8 cellular contexts compared by ENCODE assay signal in the genomic region with DNA sequence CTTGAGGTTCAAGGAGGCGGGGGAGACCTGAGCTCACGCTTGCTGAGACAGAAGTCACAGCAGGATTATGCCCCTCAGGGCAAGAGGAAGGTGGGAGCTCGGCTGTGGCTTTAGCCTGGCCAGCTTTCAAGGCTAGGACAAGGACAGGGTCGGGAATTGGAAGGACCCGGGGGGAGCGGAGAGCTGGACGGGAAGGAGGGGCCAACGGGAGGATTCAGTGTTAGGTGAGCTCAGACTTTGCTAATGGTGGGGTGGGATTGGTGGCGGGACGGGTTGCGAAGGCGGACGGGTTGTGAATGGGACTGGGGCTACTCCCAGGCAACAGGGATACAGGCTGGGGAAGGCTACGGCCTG. TPM values are rescaled to one million over a fixed set of nuclear protein-coding genes. Genes with fewer than 3 reads are reported as not detected.
DNase-seq lines count a peak whose midpoint lies in the region; ATAC-seq and TF ChIP-seq lines count a peak whose summit lies in the region.

No MANE protein-coding gene starts in this region.

- peaks cover 4 to 33% (median 23%) of the 10 kb centered on the region in 4 donors for H3K4me1 ChIP-seq in stomach

- no peak for TF ChIP-seq POLR2A in stomach (IDR thresholded peaks at IDR 0.05)

- H3K9me3 ChIP-seq in stomach: no peaks in the 10 kb centered on the region

- peak overlapping the region; percentile 90 for H3K4me3 Mint-ChIP-seq in activated naive CD8-positive, alpha-beta T cell

- peak overlapping the region; percentile 96 for H3K27ac Mint-ChIP-seq in activated naive CD8-positive, alpha-beta T cell

- intact Hi-C loops in stomach (cut with DNase I; ENCODE audit: low total_unique reads): no loop called here

- no peak for TF ChIP-seq EP300 in stomach (IDR thresholded peaks at IDR 0.05)

- peak overlapping the region; percentile 57 to 75 (median 66) for H3K4me3 ChIP-seq in stomach

- H3K36me3 Mint-ChIP-seq in activated naive CD8-positive, alpha-beta T cell: peaks cover 2% of the 10 kb centered on the region

- DNase-seq in NCI-H2227 treated with DMSO at 0.1 percent for 48 hours (lab: John Stamatoyannopoulos, UW) (peak; percentile 85), NCI-H2227 (lab: John Stamatoyannopoulos, UW; ENCODE audit: unreplicated experiment) (no peak), iPS-NIHi11 (ENCODE audit: low spot score) (peak; percentile 41), stomach (no peak), AML-193 (lab: John Stamatoyannopoulos, UW) (no peak)

- ATAC-seq in HG03432 (IDR thresholded peaks at IDR 0.05; ENCODE audit: unreplicated experiment) (no peak), GM19328 (IDR thresholded peaks at IDR 0.05; ENCODE audit: unreplicated experiment) (no peak)

- peak overlapping the region; percentile 59 to 96 (median 94) for H3K27ac ChIP-seq in stomach

- TF ChIP-seq CTCF in stomach (IDR thresholded peaks at IDR 0.05): no peak

- peaks cover 21% of the 10 kb centered on the region for H3K4me1 Mint-ChIP-seq in activated naive CD8-positive, alpha-beta T cell (ENCODE audit: low read depth)

- WGBS in stomach, 5 donors: 4 to 10% (median 6%) methylated on average over 12 to 14 of the region's 14 CpGs

- no peaks in the 10 kb centered on the region for H3K27me3 Mint-ChIP-seq in activated naive CD8-positive, alpha-beta T cell

- peaks cover 0 to 5% (median 0%) of the 10 kb centered on the region in 4 donors for H3K36me3 ChIP-seq in stomach

- no peaks in the 10 kb centered on the region for H3K9me3 Mint-ChIP-seq in activated naive CD8-positive, alpha-beta T cell (ENCODE audit: low read depth)

- H3K27me3 ChIP-seq in stomach: no peaks in the 10 kb centered on the region

RNA-seq across cellular contexts. Expression of gene RIBC1, which starts 0.2 kb away (rescaled TPM):
- total RNA-seq in stomach: not detected
- polyA plus RNA-seq in stomach: 1 to 10 TPM in 2 of 3 donors, under 1 TPM in 1; 0.93 to 1.7 (median 1.4) TPM

RNA-seq across cellular contexts. Expression of gene SMC1A, which starts 0.4 kb away (rescaled TPM):
- total RNA-seq in stomach: 10 to 100 TPM; 20.0 to 31.2 (median 24.6) TPM
- 1 to 10 TPM; 4.3 to 6.7 (median 5.6) TPM for polyA plus RNA-seq in stomach

RNA-seq across cellular contexts. Expression of gene HSD17B10, which starts 11.3 kb away (rescaled TPM):
- total RNA-seq in stomach: 10 to 100 TPM in 4 of 5 donors, not detected in 1; 16.1 to 36.2 (median 20.9) TPM
- 10 to 100 TPM; 78.4 to 84.3 (median 82.9) TPM for polyA plus RNA-seq in stomach

Comparison
In these comparisons a context has a peak if more than half of its experiments do, and no peak if none do; other contexts are left out.
1. DNase-seq: peak in NCI-H2227 treated with DMSO at 0.1 percent for 48 hours (single experiment) and iPS-NIHi11 (single experiment); none in NCI-H2227 (single experiment), stomach (single experiment) and AML-193 (0 of 2).